In the genomic region with DNA sequence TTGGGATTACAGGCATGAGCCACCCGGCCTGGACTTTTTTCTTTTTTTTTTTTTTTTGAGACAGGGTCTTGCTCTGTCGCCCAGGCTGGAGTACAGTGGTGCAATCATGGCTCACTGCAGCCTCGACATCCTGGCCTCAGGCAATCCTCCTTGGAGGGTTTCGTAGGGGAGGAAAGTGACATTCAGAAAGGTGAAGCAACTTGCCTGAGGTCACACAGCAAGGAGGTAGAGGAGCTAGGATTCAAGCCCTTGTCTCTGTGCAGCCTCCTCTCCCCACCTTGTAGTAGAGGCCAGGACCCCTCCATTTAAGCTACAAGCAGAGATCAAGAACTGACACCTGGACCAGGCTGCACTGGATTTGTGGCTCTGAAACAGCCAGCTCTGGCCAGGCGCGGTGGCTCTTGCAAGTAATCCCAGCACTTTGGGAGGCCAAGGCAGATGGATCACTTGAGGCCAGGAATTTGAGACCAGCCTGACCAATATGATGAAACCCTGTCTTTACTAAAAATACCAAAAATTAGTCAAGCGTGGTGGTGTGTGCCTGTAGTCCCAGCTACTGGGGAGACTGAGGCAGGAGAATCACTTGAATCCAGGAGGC, we compare ENCODE assay signal across 8 cellular contexts. TPM values are rescaled to one million over a fixed set of nuclear protein-coding genes. Genes with fewer than 3 reads are reported as not detected.
DNase-seq lines count a peak whose midpoint lies in the region; FAIRE-seq and TF ChIP-seq lines count a peak whose summit lies in the region.
"Not testable (repeated sequence)": the region's sequence is repeated elsewhere in the genome, so short reads cannot be mapped to it uniquely, and the experiment has no call there.

No MANE protein-coding gene starts in this region.

- BruUV-seq in A673 (replicated peaks; lab: Mats Ljungman, UMichigan): not testable (repeated sequence)

- H3K27ac ChIP-seq in A673 (ENCODE audit: low read depth, low read length, poor library complexity, severe bottlenecking): peak overlapping the region; percentile 93
- not testable (repeated sequence) for H3K27ac ChIP-seq in H1 (ENCODE audit: low read depth, low read length)
- H3K27ac ChIP-seq in right atrium auricular region: peak overlapping the region in 1 of 2 donors; percentile 62
- peak overlapping the region in 14 of 21 experiments; percentile 11 to 87 (median 74) for H3K27ac ChIP-seq in skin epidermis
- peak overlapping the region; percentile 66 for H3K27ac ChIP-seq in vagina

- 0 out of 2 replicates have a peak overlapping the region, but pooled peaks have one; percentile 72 for H2BK20ac ChIP-seq in H1 (ENCODE audit: low read length)

- not testable (repeated sequence) for TF ChIP-seq EP300 in H1 (IDR thresholded peaks at IDR 0.05; ENCODE audit: borderline replicate concordance in 1 of 2, low read depth in 2 of 2, low read length in 2 of 2)

- H3K9me3 ChIP-seq in A673 (ENCODE audit: low read depth, low read length, poor library complexity, severe bottlenecking); H1 (ENCODE audit: insufficient read depth in 2 of 2, low read depth in 1 of 2, low read length in 1 of 2); vagina: not testable (repeated sequence)
- peaks cover 0 to 11% of the 10 kb centered on the region in 2 donors for H3K9me3 ChIP-seq in right atrium auricular region

- H3K27ac Mint-ChIP-seq in HFFc6: peak overlapping the region; percentile 98
- H3K27ac Mint-ChIP-seq in activated CD4-positive, alpha-beta T cell treated with anti-CD3 and anti-CD28 coated beads, Interleukin-2, amount 10 ng/mL, durations not matched to agents 7 days and 5 days: peak overlapping the region; percentile 46
- peak overlapping the region in 2 of 3 experiments; percentile 59 to 71 for H3K27ac Mint-ChIP-seq in nephron

- not testable (repeated sequence) for H4K8ac ChIP-seq in H1 (ENCODE audit: extremely low read depth, insufficient read depth, low read length)

- H3K4ac ChIP-seq in H1 (replicated peaks; ENCODE audit: insufficient read length, low read depth, low read length): not testable (repeated sequence)

- H3K23me2 ChIP-seq in H1 (ENCODE audit: low read depth, low read length): not testable (repeated sequence)

- DNase-seq in A673 (ENCODE audit: low spot score); HFFc6; activated CD4-positive, alpha-beta T cell treated with anti-CD3 and anti-CD28 coated beads, Interleukin-2, amount 10 ng/mL, durations not matched to agents 7 days and 5 days; H1 (ENCODE audit: low read depth in 1 of 2, low spot score in 2 of 2); vagina (ENCODE audit: extremely low spot score in 2 of 2): not testable (repeated sequence)
- peak; percentile 62 for DNase-seq in right atrium auricular region (ENCODE audit: low spot score)

- H3K27me3 Mint-ChIP-seq in HFFc6 (ENCODE audit: insufficient read depth); activated CD4-positive, alpha-beta T cell treated with anti-CD3 and anti-CD28 coated beads, Interleukin-2, amount 10 ng/mL, durations not matched to agents 7 days and 5 days; nephron (ENCODE audit: low read depth): not testable (repeated sequence)

- not testable (repeated sequence) for H3K79me1 ChIP-seq in H1 (ENCODE audit: low read depth, low read length)

- not testable (repeated sequence) for H2AFZ ChIP-seq in H1 (ENCODE audit: low read length)

- not testable (repeated sequence) for TF ChIP-seq POLR2A in H1 (IDR thresholded peaks at IDR 0.05; ENCODE audit: control extremely low read depth in 1 of 2, low read depth in 2 of 2, low read length in 2 of 2); vagina (IDR thresholded peaks at IDR 0.05)

- POLR2A ChIA-PET in A673 (lab: Charles Lee; ENCODE audit: low non-redundant PET); activated CD4-positive, alpha-beta T cell treated with anti-CD3 and anti-CD28 coated beads, Interleukin-2, amount 10 ng/mL, durations not matched to agents 7 days and 5 days (lab: Charles Lee): not testable (repeated sequence)
- POLR2A ChIA-PET in H1 (lab: Charles Lee; ENCODE audit: partially characterized antibody): interaction anchor here (0.6 kb wide), 1 partner anchor 243 kb away, joined by 5 read pairs; no protein-coding TSS in a partner anchor

- peaks cover 21% of the 10 kb centered on the region for H3K4me1 ChIP-seq in A673 (ENCODE audit: insufficient read depth, low read length, poor library complexity, severe bottlenecking)
- not testable (repeated sequence) for H3K4me1 ChIP-seq in H1 (replicated peaks in 1 of 4; ENCODE audit: control insufficient read depth in 3 of 4, insufficient read depth in 4 of 4, low read length in 3 of 4); right atrium auricular region
- H3K4me1 ChIP-seq in vagina: peaks cover 29% of the 10 kb centered on the region

- not testable (repeated sequence) for H3K14ac ChIP-seq in H1 (ENCODE audit: insufficient read length)

- CTCF ChIA-PET in A673 (lab: Charles Lee): not testable (repeated sequence)
- CTCF ChIA-PET in activated CD4-positive, alpha-beta T cell treated with anti-CD3 and anti-CD28 coated beads, Interleukin-2, amount 10 ng/mL, durations not matched to agents 7 days and 5 days (lab: Charles Lee): interaction anchor here (0.7 kb wide), 1 partner anchor 54 kb away, joined by 3 read pairs; no protein-coding TSS in a partner anchor
- CTCF ChIA-PET in H1 (lab: Charles Lee; ENCODE audit: partially characterized antibody): interaction anchor here (0.6 to 4.5 kb wide), 5 partner anchors 17 to 81 kb away, joined by 4 to 24 read pairs (median 4); no protein-coding TSS in a partner anchor

- H3K79me2 ChIP-seq in H1 (ENCODE audit: control insufficient read depth in 1 of 2, insufficient read depth in 2 of 2, low read length in 2 of 2): not testable (repeated sequence)

- not testable (repeated sequence) for H2BK15ac ChIP-seq in H1 (ENCODE audit: low read length)

- not testable (repeated sequence) for H3K4me2 ChIP-seq in H1 (ENCODE audit: insufficient read depth in 1 of 2, low read depth in 2 of 2, low read length in 2 of 2)

- H2AK5ac ChIP-seq in H1 (ENCODE audit: low read depth, low read length): not testable (repeated sequence)

- not testable (repeated sequence) for TF ChIP-seq RAD21 in H1 (IDR thresholded peaks at IDR 0.05 in 1 of 2, conservative IDR thresholded peaks at IDR 0.05 in 1 of 2; ENCODE audit: low read depth in 2 of 2, low read length in 2 of 2)

- H2BK5ac ChIP-seq in H1 (ENCODE audit: low read depth, low read length): not testable (repeated sequence)

- H3K27me3 ChIP-seq in A673 (replicated peaks; ENCODE audit: insufficient read depth, low read depth, low read length, poor library complexity); H1 (replicated peaks in 1 of 4; ENCODE audit: control insufficient read depth in 3 of 4, extremely low read depth in 1 of 4, insufficient read depth in 3 of 4, low read length in 3 of 4); right atrium auricular region; vagina: not testable (repeated sequence)

- not testable (repeated sequence) for H3K23ac ChIP-seq in H1 (ENCODE audit: insufficient read length)

- peaks cover 15% of the 10 kb centered on the region; the same call in 1 of the 2 replicates for H3K9me3 Mint-ChIP-seq in HFFc6
- not testable (repeated sequence) for H3K9me3 Mint-ChIP-seq in activated CD4-positive, alpha-beta T cell treated with anti-CD3 and anti-CD28 coated beads, Interleukin-2, amount 10 ng/mL, durations not matched to agents 7 days and 5 days; nephron

- H3K36me3 Mint-ChIP-seq in HFFc6 (ENCODE audit: low read depth); activated CD4-positive, alpha-beta T cell treated with anti-CD3 and anti-CD28 coated beads, Interleukin-2, amount 10 ng/mL, durations not matched to agents 7 days and 5 days (ENCODE audit: low read depth); nephron (ENCODE audit: low read depth): not testable (repeated sequence)

- not testable (repeated sequence) for H4K20me1 ChIP-seq in H1 (replicated peaks in 1 of 2; ENCODE audit: control insufficient read depth in 1 of 2, insufficient read depth in 2 of 2, low read length in 2 of 2)

- 95% methylated on average over 7 of the region's 7 CpGs; no CpG with 5 or more reads in 1 of the 2 experiments for WGBS in H1 (ENCODE audit: extremely low coverage in 1 of 2, insufficient coverage in 1 of 2, insufficient read length in 1 of 2, insufficient replicate concordance in 2 of 2, low coverage in 1 of 2, low lambda C conversion rate in 2 of 2, missing lambda C conversion rate in 1 of 2), 2 experiments

- H3K9ac ChIP-seq in H1 (replicated peaks in 1 of 4; ENCODE audit: extremely low read depth in 1 of 4, low read depth in 3 of 4, low read length in 3 of 4): not testable (repeated sequence)

- TF ChIP-seq CTCF in A673 (conservative IDR thresholded peaks at IDR 0.05; ENCODE audit: low read depth, low read length); HFFc6 (IDR thresholded peaks at IDR 0.05); H1 (IDR thresholded peaks at IDR 0.05; ENCODE audit: control extremely low read depth in 1 of 3, insufficient read depth in 1 of 3, low read depth in 1 of 3, low read length in 3 of 3); right atrium auricular region (IDR thresholded peaks at IDR 0.05); nephron (IDR thresholded peaks at IDR 0.05; ENCODE audit: unreplicated experiment in 3 of 3); vagina (IDR thresholded peaks at IDR 0.05): not testable (repeated sequence)

- H3K4me1 Mint-ChIP-seq in HFFc6 (ENCODE audit: low read depth): peaks cover 21% of the 10 kb centered on the region
- not testable (repeated sequence) for H3K4me1 Mint-ChIP-seq in activated CD4-positive, alpha-beta T cell treated with anti-CD3 and anti-CD28 coated beads, Interleukin-2, amount 10 ng/mL, durations not matched to agents 7 days and 5 days
- H3K4me1 Mint-ChIP-seq in nephron: peaks cover 16% of the 10 kb centered on the region

- not testable (repeated sequence) for H2BK12ac ChIP-seq in H1 (ENCODE audit: low read depth, low read length)

- FAIRE-seq in H1 (lab: Jason Lieb, UNC): not testable (repeated sequence)

- not testable (repeated sequence) for H2BK120ac ChIP-seq in H1 (replicated peaks; ENCODE audit: low read depth, low read length)

- intact Hi-C loops in A673 (cut with micrococcal nuclease; ENCODE audit: unreplicated experiment); vagina (cut with DNase I): not testable (repeated sequence)

- H4K5ac ChIP-seq in H1 (ENCODE audit: insufficient read length, low read depth, low read length): not testable (repeated sequence)

- H3K4me3 ChIP-seq in A673 (ENCODE audit: low read depth, low read length, poor library complexity, severe bottlenecking); H1 (ENCODE audit: extremely low read depth in 1 of 4, insufficient read depth in 2 of 4, low read depth in 3 of 4, low read length in 4 of 4); right atrium auricular region; skin epidermis; vagina: not testable (repeated sequence)

- H4K91ac ChIP-seq in H1 (replicated peaks; ENCODE audit: insufficient read length, low read length): not testable (repeated sequence)

- not testable (repeated sequence) for H3K4me3 Mint-ChIP-seq in HFFc6; activated CD4-positive, alpha-beta T cell treated with anti-CD3 and anti-CD28 coated beads, Interleukin-2, amount 10 ng/mL, durations not matched to agents 7 days and 5 days; nephron

- H3K18ac ChIP-seq in H1 (ENCODE audit: extremely low read depth, low read length): not testable (repeated sequence)

- H3K36me3 ChIP-seq in A673 (ENCODE audit: insufficient read depth, low read length, poor library complexity, severe bottlenecking); H1 (ENCODE audit: control insufficient read depth in 2 of 4, insufficient read depth in 4 of 4, low read length in 3 of 4); right atrium auricular region; vagina: not testable (repeated sequence)

- H3K56ac ChIP-seq in H1 (replicated peaks; ENCODE audit: insufficient read length, low read depth, low read length): not testable (repeated sequence)

RNA-seq across cellular contexts. Expression of a gene that starts 10.3 kb away (rescaled TPM):
- total RNA-seq in A673 (2021): 106 and 115 TPM in 2 replicates
- 1 to 10 TPM; 1.9 to 7.0 (median 6.3) TPM for total RNA-seq in HFFc6 (2021; fragmentation: NEBNext Ultra II Directional; extraction: Animal tissue kit (Norgen Biotek cat#: 25700))
- total RNA-seq in activated CD4-positive, alpha-beta T cell treated with anti-CD3 and anti-CD28 coated beads, Interleukin-2, amount 10 ng/mL, durations not matched to agents 7 days and 5 days: 10 to 100 TPM; 11.3 to 12.5 TPM
- 68.2 and 72.0 TPM in 2 replicates for total RNA-seq in H1 (2021; fragmentation: NEBNext Ultra II Directional; extraction: Animal tissue kit (Norgen Biotek cat#: 25700))
- 151 and 238 TPM in 2 replicates for polyA plus RNA-seq in H1 (2011; rRNA removed)
- 133 TPM for polyA plus RNA-seq in H1 (2011; cell fraction: cytosol; rRNA removed)
- polyA plus RNA-seq in H1 (2011; cell fraction: nucleus; rRNA removed): 130 TPM
- polyA plus RNA-seq in H1 (2012, experiment 1 of 2): 45.7 to 81.7 TPM (median 69.5 TPM) in 4 replicates
- 69.6 TPM for polyA plus RNA-seq in H1 (2012, experiment 2 of 2)
- polyA plus RNA-seq in H1 (2013, experiment 1 of 2): 86.9 TPM
- polyA plus RNA-seq in H1 (2013, experiment 2 of 2): 91.1 TPM
- 61.1 and 62.1 TPM in 2 replicates for polyA minus RNA-seq in H1 (2011; rRNA and poly(A)+ RNA removed)
- 74.7 TPM for polyA minus RNA-seq in H1 (2011; cell fraction: cytosol; rRNA and poly(A)+ RNA removed)
- polyA minus RNA-seq in H1 (2011; cell fraction: nucleus; rRNA and poly(A)+ RNA removed): 48.8 TPM
- total RNA-seq in right atrium auricular region: 1 to 10 TPM; 1.4 to 3.5 TPM
- total RNA-seq in vagina: 13.8 TPM

Comparison
In these comparisons a context has a peak if more than half of its experiments do, and no peak if none do; other contexts are left out.
1. H3K27ac Mint-ChIP-seq: peak in every context shown above with its lines; median percentile 98 in HFFc6; 65 in nephron; 46 in activated CD4-positive, alpha-beta T cell treated with anti-CD3 and anti-CD28 coated beads, Interleukin-2, amount 10 ng/mL, durations not matched to agents 7 days and 5 days.